1 cellular context compared by ENCODE assay signal in the genomic region with DNA sequence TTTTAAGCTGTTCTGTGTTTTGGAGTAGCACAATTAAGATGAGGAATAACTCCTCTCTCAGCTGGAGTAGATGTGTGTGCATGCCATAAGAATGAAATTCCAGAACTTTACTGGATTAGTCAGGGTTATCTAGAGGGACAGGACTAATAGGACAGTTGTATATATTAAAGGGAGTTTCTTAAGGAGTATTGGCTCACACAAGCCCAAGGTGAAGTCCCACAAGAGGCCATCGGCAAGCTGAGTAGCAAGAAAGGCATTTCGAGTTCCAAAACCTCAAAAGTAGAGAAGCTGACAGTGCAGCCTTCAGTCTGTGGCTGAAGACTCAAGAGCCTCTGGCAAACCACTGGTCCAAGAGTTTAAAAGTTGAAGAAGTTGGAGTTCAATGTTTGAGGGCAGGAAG.
TF ChIP-seq lines count a peak whose summit lies in the region.

No MANE protein-coding gene starts in this region.

TF ChIP-seq in H1, 55 proteins besides CTCF, POLR2A, EP300 and RAD21 (continued from another document):
- no peak for TF ChIP-seq E2F6 (IDR thresholded peaks at IDR 0.05)
- no peak for TF ChIP-seq RFX5 (IDR thresholded peaks at IDR 0.05; ENCODE audit: borderline replicate concordance, low read depth, low read length)
